In the genomic region with DNA sequence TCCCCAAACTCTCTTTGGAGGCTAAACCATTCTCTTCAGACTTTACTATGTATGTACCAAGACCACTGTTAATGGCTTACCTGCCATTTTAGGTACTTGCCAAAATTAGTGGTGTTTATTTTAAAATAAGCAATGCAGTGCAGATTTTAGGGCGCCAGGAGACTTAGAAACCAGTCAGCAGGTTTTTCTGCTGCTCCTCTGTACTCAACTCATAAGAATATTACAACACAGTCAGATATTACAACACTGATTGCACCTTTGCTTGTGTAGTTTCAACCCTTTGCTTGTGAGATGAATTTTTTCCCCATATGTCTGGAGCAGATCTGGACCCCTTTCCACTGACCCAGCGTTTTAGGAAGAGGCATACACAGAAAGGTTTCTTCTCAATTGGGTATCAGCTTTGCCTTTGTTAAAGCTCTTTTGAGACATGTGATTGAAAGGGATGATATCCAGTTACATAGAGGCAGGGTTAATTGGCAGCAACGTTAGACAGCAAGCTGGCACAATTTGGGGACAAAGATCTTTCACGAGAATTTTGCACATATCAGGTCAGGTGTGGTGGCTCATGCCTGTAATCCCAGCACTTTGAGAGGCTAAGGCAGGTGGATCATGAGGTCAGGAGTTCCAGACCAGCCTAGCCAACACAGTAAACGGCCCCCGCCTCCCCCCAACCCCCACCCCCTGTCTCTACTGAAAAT, we compare ENCODE assay signal across 15 cellular contexts. TPM values are rescaled to one million over a fixed set of nuclear protein-coding genes. Genes with fewer than 3 reads are reported as not detected.
A peak's percentile ranks its signal among the peaks of the same experiment; 100 is the strongest.
DNase-seq lines count a peak whose midpoint lies in the region; ATAC-seq and TF ChIP-seq lines count a peak whose summit lies in the region.
"Had no signal": no experiment of that assay in that cellular context is flagged by ENCODE, and none has a peak within 500 bp of the region (broad histone marks: within the 10 kb centered on the region; RNA-seq: fewer than 3 reads in every experiment).

No MANE protein-coding gene starts in this region.

- ATAC-seq in left lobe of liver = peak; percentile 51
- no peak for ATAC-seq in stimulated activated memory B cell treated with anti-CD40 and anti-IgM and Interleukin-4, amounts not matched to agents 10 μg/mL and 1 μg/mL and 100 μg/mL, for 72 hours

- H3K9me3 Mint-ChIP-seq in activated naive CD4-positive, alpha-beta T cell treated with anti-CD3 and anti-CD28 coated beads, Interleukin-2, amount 50 U/mL, for 24 hours = no peaks in the 10 kb centered on the region
- H3K9me3 Mint-ChIP-seq in stimulated activated memory B cell treated with anti-CD40 and anti-IgM and Interleukin-4, amounts not matched to agents 10 μg/mL and 1 μg/mL and 100 μg/mL, for 72 hours = no peaks in the 10 kb centered on the region
- H3K9me3 Mint-ChIP-seq in type B pancreatic cell = no peaks in the 10 kb centered on the region
- H3K9me3 Mint-ChIP-seq: CD14-positive monocyte had no signal

- H3K27ac Mint-ChIP-seq in activated naive CD4-positive, alpha-beta T cell treated with anti-CD3 and anti-CD28 coated beads, Interleukin-2, amount 50 U/mL, for 24 hours = peak overlapping the region; percentile 35
- peak overlapping the region; percentile 78 for H3K27ac Mint-ChIP-seq in stimulated activated memory B cell treated with anti-CD40 and anti-IgM and Interleukin-4, amounts not matched to agents 10 μg/mL and 1 μg/mL and 100 μg/mL, for 72 hours
- H3K27ac Mint-ChIP-seq in type B pancreatic cell = no peak overlapping the region

- H3K4me3 Mint-ChIP-seq in activated naive CD4-positive, alpha-beta T cell treated with anti-CD3 and anti-CD28 coated beads, Interleukin-2, amount 50 U/mL, for 24 hours = no peak overlapping the region
- H3K4me3 Mint-ChIP-seq in stimulated activated memory B cell treated with anti-CD40 and anti-IgM and Interleukin-4, amounts not matched to agents 10 μg/mL and 1 μg/mL and 100 μg/mL, for 72 hours = no peak overlapping the region
- H3K4me3 Mint-ChIP-seq in type B pancreatic cell = no peak overlapping the region
- H3K4me3 Mint-ChIP-seq: CD14-positive monocyte had no signal

- peaks cover 14% of the 10 kb centered on the region for H3K36me3 Mint-ChIP-seq in activated naive CD4-positive, alpha-beta T cell treated with anti-CD3 and anti-CD28 coated beads, Interleukin-2, amount 50 U/mL, for 24 hours
- peaks cover 46% of the 10 kb centered on the region for H3K36me3 Mint-ChIP-seq in stimulated activated memory B cell treated with anti-CD40 and anti-IgM and Interleukin-4, amounts not matched to agents 10 μg/mL and 1 μg/mL and 100 μg/mL, for 72 hours
- peaks cover 7% of the 10 kb centered on the region for H3K36me3 Mint-ChIP-seq in type B pancreatic cell

- peaks cover 16% of the 10 kb centered on the region for H3K4me1 Mint-ChIP-seq in activated naive CD4-positive, alpha-beta T cell treated with anti-CD3 and anti-CD28 coated beads, Interleukin-2, amount 50 U/mL, for 24 hours
- peaks cover 35% of the 10 kb centered on the region for H3K4me1 Mint-ChIP-seq in stimulated activated memory B cell treated with anti-CD40 and anti-IgM and Interleukin-4, amounts not matched to agents 10 μg/mL and 1 μg/mL and 100 μg/mL, for 72 hours
- no peaks in the 10 kb centered on the region for H3K4me1 Mint-ChIP-seq in type B pancreatic cell (ENCODE audit: unreplicated experiment)

- TF ChIP-seq CTCF in type B pancreatic cell (conservative IDR thresholded peaks at IDR 0.05) = no peak

- DNase-seq in NCI-H1436 (lab: John Stamatoyannopoulos, UW) (peak; percentile 6), NCI-H1436 treated with DMSO at 0.1 percent for 48 hours (lab: John Stamatoyannopoulos, UW) (no peak), left lobe of liver (ENCODE audit: low spot score) (peak; percentile 77), type B pancreatic cell (ENCODE audit: extremely low spot score, unreplicated experiment) (no peak)
- no peak for DNase-seq in activated naive CD4-positive, alpha-beta T cell treated with anti-CD3 and anti-CD28 coated beads, Interleukin-2, amount 50 U/mL, for 16 hours
- no peak for DNase-seq in stimulated activated CD4-positive, alpha-beta T cell treated with anti-CD3 and anti-CD28 coated beads, Interleukin-4, amount 100 ng/mL, for 24 hours
- DNase-seq: 8988T, DMS 273 treated with DMSO at 0.1 percent for 48 hours, DND-41, NCI-H1105 treated with DMSO at 0.1 percent for 48 hours, NCI-H187, SIG-M5 had no signal

- H3K27me3 Mint-ChIP-seq in activated naive CD4-positive, alpha-beta T cell treated with anti-CD3 and anti-CD28 coated beads, Interleukin-2, amount 50 U/mL, for 24 hours = no peaks in the 10 kb centered on the region
- H3K27me3 Mint-ChIP-seq in stimulated activated memory B cell treated with anti-CD40 and anti-IgM and Interleukin-4, amounts not matched to agents 10 μg/mL and 1 μg/mL and 100 μg/mL, for 72 hours = no peaks in the 10 kb centered on the region
- H3K27me3 Mint-ChIP-seq in type B pancreatic cell = no peaks in the 10 kb centered on the region

RNA-seq across cellular contexts. Expression of gene TTPAL, which starts 6.2 kb away (rescaled TPM):
- total RNA-seq in left lobe of liver (95.0 TPM), type B pancreatic cell (ENCODE audit: low replicate concordance) (20.8 and 21.5 TPM in 2 replicates)

RNA-seq across cellular contexts. Expression of gene SERINC3, which starts 40.0 kb away (rescaled TPM):
- total RNA-seq in left lobe of liver (50.4 TPM), type B pancreatic cell (ENCODE audit: low replicate concordance) (47.1 and 65.6 TPM in 2 replicates)

Comparison
In these comparisons a context has a peak if more than half of its experiments do, and no peak if none do; other contexts are left out.
1. DNase-seq: peak in NCI-H1436 (single experiment) and left lobe of liver (single experiment); none in NCI-H1436 treated with DMSO at 0.1 percent for 48 hours (single experiment), activated naive CD4-positive, alpha-beta T cell treated with anti-CD3 and anti-CD28 coated beads, Interleukin-2, amount 50 U/mL, for 16 hours (single experiment), stimulated activated CD4-positive, alpha-beta T cell treated with anti-CD3 and anti-CD28 coated beads, Interleukin-4, amount 100 ng/mL, for 24 hours (single experiment) and type B pancreatic cell (single experiment).